Comparison of ENCODE assay signal across 8 cellular contexts in the genomic region with DNA sequence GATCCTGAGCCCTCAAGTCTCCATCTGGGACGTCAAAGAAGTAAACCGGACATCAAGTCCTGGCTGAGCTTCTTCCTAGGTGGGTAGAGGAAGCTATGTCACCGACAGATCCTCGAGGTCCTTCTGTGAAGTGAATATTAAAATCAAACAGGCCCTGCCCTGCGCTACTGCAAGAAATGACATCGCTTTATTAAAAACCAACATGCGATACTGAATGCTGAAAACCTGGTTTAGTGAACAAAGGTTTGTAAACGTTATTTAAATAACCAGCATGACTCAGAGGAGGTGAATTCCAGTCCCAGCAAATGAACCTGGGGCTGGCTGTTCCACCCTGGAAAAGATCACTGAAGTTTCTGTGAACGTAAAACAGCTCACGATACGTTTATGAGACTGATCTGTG. TPM values are rescaled to one million over a fixed set of nuclear protein-coding genes. Genes with fewer than 3 reads are reported as not detected.
DNase-seq lines count a peak whose midpoint lies in the region; ATAC-seq and TF ChIP-seq lines count a peak whose summit lies in the region.

No MANE protein-coding gene starts in this region.

- ATAC-seq in natural killer cell (peak; percentile 4 to 61 (median 22)), GM21447 (IDR thresholded peaks at IDR 0.05; ENCODE audit: unreplicated experiment) (no peak), GM21526 (IDR thresholded peaks at IDR 0.05; ENCODE audit: low FRiP score, unreplicated experiment) (no peak)

- no peaks in the 10 kb centered on the region for H3K36me3 Mint-ChIP-seq in natural killer cell

- peak; percentile 1 for DNase-seq in stimulated activated CD8-positive, alpha-beta memory T cell treated with anti-CD3 and anti-CD28 coated beads, Interleukin-12 subunit alpha, Interleukin-12 subunit beta, amount 100 ng/mL, for 1 hour (ENCODE audit: low read depth)
- no peak for DNase-seq in stimulated activated CD8-positive, alpha-beta memory T cell treated with anti-CD3 and anti-CD28 coated beads, Interleukin-4, amount 100 ng/mL, for 48 hours
- DNase-seq in SJCRH30 (peak in 1 of 2 experiments; percentile 6), natural killer cell (no peak), retina (no peak)

- H3K4me3 Mint-ChIP-seq in natural killer cell, result peak overlapping the region; percentile 96

- peak overlapping the region; percentile 88 for H3K4me3 ChIP-seq in SJCRH30
- peak overlapping the region; percentile 93 for H3K4me3 ChIP-seq in endocrine pancreas (ENCODE audit: control insufficient read depth, insufficient read depth, low read length)

- H3K4me1 ChIP-seq in SJCRH30, result peaks cover 5% of the 10 kb centered on the region
- H3K4me1 ChIP-seq in endocrine pancreas (ENCODE audit: control insufficient read depth, insufficient read depth, low read length), result peaks cover 14% of the 10 kb centered on the region

- no peak for TF ChIP-seq CTCF in natural killer cell (IDR thresholded peaks at IDR 0.05)

- intact Hi-C loops in natural killer cell (cut with micrococcal nuclease), result loop anchor here (5.0 kb wide), 1 partner anchor 274 kb away; no protein-coding TSS in a partner anchor

- H3K27ac Mint-ChIP-seq in natural killer cell, result peak overlapping the region; percentile 89 to 90

- peak overlapping the region; percentile 38 for H3K27ac ChIP-seq in SJCRH30

- H3K9ac ChIP-seq in endocrine pancreas (ENCODE audit: control insufficient read depth, insufficient read depth, low read length), result peak overlapping the region; percentile 99

- H3K9me3 ChIP-seq in SJCRH30 (replicated peaks) (no peaks in the 10 kb centered on the region), endocrine pancreas (ENCODE audit: control insufficient read depth, low read length) (no peaks in the 10 kb centered on the region)

- H3K9me3 Mint-ChIP-seq in natural killer cell, result no peaks in the 10 kb centered on the region

- H3K27me3 Mint-ChIP-seq in natural killer cell (ENCODE audit: low read depth in 2 of 2), result peaks cover 7 to 16% of the 10 kb centered on the region in 2 donors

- H3K4me1 Mint-ChIP-seq in natural killer cell, result peaks cover 43 to 49% of the 10 kb centered on the region in 2 donors

- H3K36me3 ChIP-seq in SJCRH30, result peaks cover 18% of the 10 kb centered on the region
- peaks cover 5% of the 10 kb centered on the region for H3K36me3 ChIP-seq in endocrine pancreas (ENCODE audit: control insufficient read depth, insufficient read depth, low read length)

- H3K27me3 ChIP-seq in SJCRH30 (no peaks in the 10 kb centered on the region), endocrine pancreas (ENCODE audit: control insufficient read depth, insufficient read depth, low read length) (no peaks in the 10 kb centered on the region)

RNA-seq across cellular contexts. Expression of gene RTCB, which starts 0.7 kb away (rescaled TPM):
- total RNA-seq in SJCRH30 (2014; rRNA removed; shearing (Covaris generic)), result 91.8 and 93.9 TPM in 2 replicates
- 10 to 100 TPM; 44.3 to 53.2 (median 46.6) TPM for total RNA-seq in natural killer cell

RNA-seq across cellular contexts. Expression of gene BPIFC, which starts 52.9 kb away (rescaled TPM):
- total RNA-seq in SJCRH30 (2014; rRNA removed; shearing (Covaris generic)), result not detected in 2 replicates
- total RNA-seq in natural killer cell, result not detected

RNA-seq across cellular contexts. Expression of gene RFPL3, which starts 53.7 kb away (rescaled TPM):
- total RNA-seq in SJCRH30 (2014; rRNA removed; shearing (Covaris generic)), result not detected in 2 replicates
- total RNA-seq in natural killer cell, result not detected

Comparison
In these comparisons a context has a peak if more than half of its experiments do, and no peak if none do; other contexts are left out.
1. ATAC-seq: peak in natural killer cell (3 of 3); none in GM21447 (single experiment) and GM21526 (single experiment).